32 cellular contexts compared by ENCODE assay signal in the genomic region with DNA sequence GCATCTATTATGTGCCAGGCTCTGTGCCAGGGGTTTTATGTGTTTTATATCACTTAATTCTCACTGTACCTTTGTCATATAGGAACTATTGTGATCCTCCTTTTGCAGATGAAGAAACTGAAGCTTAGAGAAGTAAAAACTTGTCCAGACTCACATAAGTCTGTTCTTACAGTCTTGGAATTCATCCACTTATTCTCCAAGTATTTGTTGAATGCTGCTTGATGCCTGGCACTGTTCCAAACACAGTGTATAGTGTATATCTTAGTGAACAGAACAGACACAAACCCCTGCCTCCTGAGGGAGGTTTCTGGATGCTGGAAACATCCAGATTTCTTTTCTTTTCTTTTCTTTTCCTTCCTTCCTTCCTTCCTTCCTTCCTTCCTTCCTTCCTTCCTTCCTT. TPM values are rescaled to one million over a fixed set of nuclear protein-coding genes. Genes with fewer than 3 reads are reported as not detected.
A peak's percentile ranks its signal among the peaks of the same experiment; 100 is the strongest.
DNase-seq lines count a peak whose midpoint lies in the region; ATAC-seq, FAIRE-seq and TF ChIP-seq lines count a peak whose summit lies in the region.
"Had no signal": no experiment of that assay in that cellular context is flagged by ENCODE, and none has a peak within 500 bp of the region (broad histone marks: within the 10 kb centered on the region; RNA-seq: fewer than 3 reads in every experiment).

No MANE protein-coding gene starts in this region.

- no peak for TF ChIP-seq POLR2A in K562 (conservative IDR thresholded peaks at IDR 0.05)

- ATAC-seq in K562 (no peak), foreskin keratinocyte (no peak), GM21528 (IDR thresholded peaks at IDR 0.05; ENCODE audit: low FRiP score, unreplicated experiment) (no peak), HG02588 (IDR thresholded peaks at IDR 0.05; ENCODE audit: unreplicated experiment) (no peak)
- ATAC-seq: right lobe of liver, Right ventricle myocardium inferior had no signal

- H3K9me1 ChIP-seq in K562 (ENCODE audit: control insufficient read depth, insufficient read depth, low read length), result peaks cover 4% of the 10 kb centered on the region

- no peak overlapping the region for H3K4me2 ChIP-seq in K562 (ENCODE audit: insufficient read depth, low read length)
- H3K4me2 ChIP-seq: PC-9, SK-N-SH had no signal

- CTCF ChIA-PET in K562 (lab: Yijun Ruan, JAX; ENCODE audit: low intra/inter-chr PET ratio), result no interaction called here

- H3K79me2 ChIP-seq in K562 (ENCODE audit: control insufficient read depth, insufficient read depth, low read length), result no peaks in the 10 kb centered on the region

- no peaks in the 10 kb centered on the region for H4K20me1 ChIP-seq in K562 (replicated peaks; ENCODE audit: control insufficient read depth, insufficient read depth, low read length)

- in situ Hi-C loops in K562 (cut with MboI), result no loop called here

- TF ChIP-seq CTCF in K562 (IDR thresholded peaks at IDR 0.05 in 2 of 3, conservative IDR thresholded peaks at IDR 0.05 in 1 of 3; ENCODE audit: insufficient read depth in 2 of 3, low read depth in 1 of 3, low read length in 3 of 3) (no peak), foreskin keratinocyte (conservative IDR thresholded peaks at IDR 0.05) (no peak)

- FAIRE-seq in K562 (lab: Jason Lieb, UNC), result no peak
- FAIRE-seq: endothelial cell of umbilical vein had no signal

- H3K27me3 ChIP-seq in K562 (ENCODE audit: control insufficient read depth in 2 of 2, insufficient read depth in 2 of 2, low read length in 2 of 2) (peaks cover 0 to 7% of the 10 kb centered on the region in 2 experiments; a peak in 2 of 5 replicates), foreskin keratinocyte (no peaks in the 10 kb centered on the region)
- H3K27me3 ChIP-seq: right lobe of liver, thyroid gland had no signal

- POLR2A ChIA-PET in K562 (lab: Yijun Ruan, JAX), result no interaction called here

- no peak overlapping the region for H3K9ac ChIP-seq in K562 (ENCODE audit: insufficient read depth in 1 of 2, low read depth in 2 of 2, low read length in 2 of 2)
- H3K9ac ChIP-seq: SK-N-SH had no signal

- intact Hi-C loops in K562 (cut with micrococcal nuclease), result no loop called here

- no peaks in the 10 kb centered on the region for H3K4me1 ChIP-seq in K562 (replicated peaks in 1 of 2; ENCODE audit: control insufficient read depth in 2 of 2, insufficient read depth in 2 of 2, low read length in 2 of 2)
- no peaks in the 10 kb centered on the region for H3K4me1 ChIP-seq in foreskin keratinocyte
- H3K4me1 ChIP-seq: left ventricle myocardium inferior, right lobe of liver, stomach, thyroid gland had no signal

- H3K9me3 ChIP-seq in K562 (replicated peaks; ENCODE audit: control insufficient read depth, insufficient read depth, low read depth, low read length), result no peaks in the 10 kb centered on the region
- H3K9me3 ChIP-seq: SK-N-SH, thyroid gland had no signal

- BruUV-seq in K562 (replicated peaks; lab: Mats Ljungman, UMichigan), result no TSS peak

- TF ChIP-seq EP300 in Ishikawa (IDR thresholded peaks at IDR 0.05; ENCODE audit: borderline replicate concordance) (no peak), K562 (IDR thresholded peaks at IDR 0.05; ENCODE audit: low read length) (no peak)

- H2AFZ ChIP-seq in K562 (ENCODE audit: low read depth, low read length), result no peak overlapping the region
- H2AFZ ChIP-seq: PC-9 had no signal

- H3K4me3 ChIP-seq in K562, result no peak overlapping the region
- H3K4me3 ChIP-seq: left ventricle myocardium inferior, PC-9, right lobe of liver, stomach, thyroid gland had no signal

- H3K36me3 ChIP-seq in K562 (ENCODE audit: control insufficient read depth, insufficient read depth, low read length), result no peaks in the 10 kb centered on the region
- H3K36me3 ChIP-seq: left ventricle myocardium inferior, right lobe of liver, stomach, thyroid gland had no signal

- DNase-seq in K562 (ENCODE audit: extremely low read depth in 1 of 4, low spot score in 3 of 4) (no peak), foreskin keratinocyte (peak; percentile 86 to 94), NCI-H1417 (lab: John Stamatoyannopoulos, UW) (no peak), NCI-H1930 (lab: John Stamatoyannopoulos, UW) (no peak)
- DNase-seq: activated gamma-delta T cell treated with Interleukin-2 at 50 U/mL for 16 hours; activated naive CD8-positive, alpha-beta T cell treated with anti-CD3 and anti-CD28 coated beads, Interleukin-2, amount 10 ng/mL, durations not matched to agents 7 days and 5 days; activated T-cell treated with anti-CD3 and anti-CD28 coated beads, Interleukin-2, amount 50 U/mL, for 24 hours; C1 segment of cervical spinal cord; COR-L47; GDM1; KBM-7; left ventricle myocardium inferior; NCI-H1092 treated with DMSO at 0.1 percent for 48 hours; NCI-H187; NCI-H526; PC-9; posterior cingulate gyrus; right lobe of liver; SK-N-SH; stimulated activated CD4-positive, alpha-beta T cell treated with anti-CD3 and anti-CD28 coated beads, Interleukin-12 subunit alpha, Interleukin-12 subunit beta, amount 100 ng/mL, for 4 hours; stimulated activated CD4-positive, alpha-beta T cell treated with anti-CD3 and anti-CD28 coated beads, Interleukin-4, amount 100 ng/mL, for 1 hour; stomach had no signal

- no peak overlapping the region for H3K27ac ChIP-seq in K562 (ENCODE audit: extremely low read depth, low read depth, low read length)
- H3K27ac ChIP-seq in foreskin keratinocyte, result no peak overlapping the region
- H3K27ac ChIP-seq: left ventricle myocardium inferior, PC-9, right lobe of liver, stomach, thyroid gland had no signal

- TF ChIP-seq RAD21 in Ishikawa (IDR thresholded peaks at IDR 0.05; ENCODE audit: low read depth) (no peak), K562 (CRISPR knock-in tag; conservative IDR thresholded peaks at IDR 0.05 in 1 of 2, IDR thresholded peaks at IDR 0.05 in 1 of 2) (no peak)

TF ChIP-seq in Ishikawa, 13 proteins besides CTCF, POLR2A, EP300 and RAD21:
- TF ChIP-seq TCF12 (IDR thresholded peaks at IDR 0.05; ENCODE audit: low read depth) (no peak), NFIC (IDR thresholded peaks at IDR 0.05) (0 out of 2 replicates have a peak, but pooled peaks have one; percentile 22), EGR1 (IDR thresholded peaks at IDR 0.05) (no peak), CREB1 (IDR thresholded peaks at IDR 0.05; ENCODE audit: low read depth) (no peak)
- TF ChIP-seq, protein P1, sequence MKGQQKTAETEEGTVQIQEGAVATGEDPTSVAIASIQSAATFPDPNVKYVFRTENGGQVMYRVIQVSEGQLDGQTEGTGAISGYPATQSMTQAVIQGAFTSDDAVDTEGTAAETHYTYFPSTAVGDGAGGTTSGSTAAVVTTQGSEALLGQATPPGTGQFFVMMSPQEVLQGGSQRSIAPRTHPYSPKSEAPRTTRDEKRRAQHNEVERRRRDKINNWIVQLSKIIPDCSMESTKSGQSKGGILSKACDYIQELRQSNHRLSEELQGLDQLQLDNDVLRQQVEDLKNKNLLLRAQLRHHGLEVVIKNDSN (IDR thresholded peaks at IDR 0.05), result no peak

TF ChIP-seq in K562, 482 proteins besides CTCF, POLR2A, EP300 and RAD21:
- TF ChIP-seq TAF9B (IDR thresholded peaks at IDR 0.05; ENCODE audit: partially characterized antibody) (no peak), NFIC (IDR thresholded peaks at IDR 0.05) (0 out of 2 replicates have a peak, but pooled peaks have one; percentile 27)
TF ChIP-seq in K562: peak in this region for 1.

RNA-seq across cellular contexts. Expression of gene FGF3, which starts 29.0 kb away (rescaled TPM):
- total RNA-seq in K562 (2011; cell fraction: chromatin; rRNA removed; ENCODE audit: low replicate concordance), result not detected in 2 replicates
- not detected in 2 replicates for total RNA-seq in K562 (2011; cell fraction: nucleolus; rRNA removed)
- not detected in 2 replicates for total RNA-seq in K562 (2011; cell fraction: nucleoplasm; rRNA removed)
- total RNA-seq in K562 (2014; rRNA removed) (not detected in 2 replicates), K562 (2014; rRNA removed; fragmentation: Illumina TruSeq; extraction: Trizol) (not detected in 2 replicates), K562 (2015; rRNA removed; fragmentation: Illumina TruSeq; extraction: Trizol) (not detected in 2 replicates), K562 (2021) (not detected in 2 replicates), foreskin keratinocyte (not detected in 2 replicates)
- polyA plus RNA-seq in K562 (2011; rRNA removed) (not detected in 2 replicates), K562 (2014; fragmentation: Illumina TruSeq; extraction: Trizol) (not detected in 2 replicates), K562 (2014; fragmentation: Nextera tagmentation; extraction: Ambion mirVana) (not detected), K562 (2014; rRNA removed) (not detected in 2 replicates), foreskin keratinocyte (not detected in 2 replicates)
- not detected in 2 replicates for polyA plus RNA-seq in K562 (2011; cell fraction: cytosol; rRNA removed)
- not detected in 2 replicates for polyA plus RNA-seq in K562 (2011; cell fraction: nucleus; rRNA removed)
- polyA plus RNA-seq in K562 (2012), result not detected in 2 replicates
- not detected in 2 replicates for polyA minus RNA-seq in K562 (2011; rRNA and poly(A)+ RNA removed)
- not detected in 2 replicates for polyA minus RNA-seq in K562 (2011; cell fraction: cytosol; rRNA and poly(A)+ RNA removed)
- polyA minus RNA-seq in K562 (2011; cell fraction: nucleus; rRNA and poly(A)+ RNA removed), result not detected in 2 replicates
- total RNA-seq: activated naive CD8-positive, alpha-beta T cell treated with anti-CD3 and anti-CD28 coated beads, Interleukin-2, amount 10 ng/mL, durations not matched to agents 7 days and 5 days; chondrocyte; endothelial cell of umbilical vein; HT1080; left ventricle myocardium inferior; M059J; mesothelial cell of epicardium; PC-9; right lobe of liver; Right ventricle myocardium inferior; stomach; thyroid gland had no signal
- polyA plus RNA-seq: endothelial cell of umbilical vein, SK-N-SH, stomach had no signal

Comparison
In these comparisons a context has a peak if more than half of its experiments do, and no peak if none do; other contexts are left out.
1. DNase-seq: peak in foreskin keratinocyte (2 of 2); none in K562 (0 of 4), NCI-H1417 (0 of 3) and NCI-H1930 (0 of 2).